In genomic region chr7:45920543-45921380, GRCh38 we compare ENCODE assay signal across 8 cellular contexts. TPM values are rescaled to one million over a fixed set of nuclear protein-coding genes. Genes with fewer than 3 reads are reported as not detected.
DNase-seq lines count a peak whose midpoint lies in the region; ATAC-seq, FAIRE-seq and TF ChIP-seq lines count a peak whose summit lies in the region.

A gene with protein sequence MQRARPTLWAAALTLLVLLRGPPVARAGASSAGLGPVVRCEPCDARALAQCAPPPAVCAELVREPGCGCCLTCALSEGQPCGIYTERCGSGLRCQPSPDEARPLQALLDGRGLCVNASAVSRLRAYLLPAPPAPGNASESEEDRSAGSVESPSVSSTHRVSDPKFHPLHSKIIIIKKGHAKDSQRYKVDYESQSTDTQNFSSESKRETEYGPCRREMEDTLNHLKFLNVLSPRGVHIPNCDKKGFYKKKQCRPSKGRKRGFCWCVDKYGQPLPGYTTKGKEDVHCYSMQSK (minus strand): TSS chr7:45921272. CDS start chr7:45921140, 132 bp downstream.

- H3K4me3 ChIP-seq in BLaER1 = peak within 1 kb of the TSS; percentile 65
- peak within 1 kb of the TSS; percentile 40 for H3K4me3 ChIP-seq in WERI-Rb-1 (ENCODE audit: low read depth, low read length)
- H3K4me3 ChIP-seq in esophagus muscularis mucosa = peak within 1 kb of the TSS; percentile 56 to 65 (median 56)
- H3K4me3 ChIP-seq in mucosa of rectum (ENCODE audit: low read length in 2 of 2) = peak within 1 kb of the TSS; percentile 47 to 68
- peak within 1 kb of the TSS; percentile 56 for H3K4me3 ChIP-seq in urinary bladder (ENCODE audit: low read depth, low read length)

- no peak for TF ChIP-seq EP300 in esophagus muscularis mucosa (IDR thresholded peaks at IDR 0.05)

- no peaks in the 10 kb centered on the region for H3K36me3 ChIP-seq in BLaER1
- no peaks in the 10 kb centered on the region for H3K36me3 ChIP-seq in WERI-Rb-1
- peaks cover 0 to 16% (median 0%) of the 10 kb centered on the region in 4 donors for H3K36me3 ChIP-seq in esophagus muscularis mucosa
- H3K36me3 ChIP-seq in mucosa of rectum (ENCODE audit: control insufficient read depth in 2 of 2, insufficient read depth in 2 of 2, low read length in 2 of 2) = no peaks in the 10 kb centered on the region
- H3K36me3 ChIP-seq in urinary bladder (ENCODE audit: insufficient read depth) = peaks cover 2% of the 10 kb centered on the region

- H4K20me1 ChIP-seq in BLaER1 = peaks cover 8% of the 10 kb centered on the region; the same call in 1 of the 2 replicates

- H3K4me1 ChIP-seq in BLaER1 = peaks cover 27% of the 10 kb centered on the region
- peaks cover 32 to 60% (median 54%) of the 10 kb centered on the region in 4 donors for H3K4me1 ChIP-seq in esophagus muscularis mucosa
- peaks cover 0 to 2% of the 10 kb centered on the region in 2 donors for H3K4me1 ChIP-seq in mucosa of rectum (ENCODE audit: control insufficient read depth in 2 of 2, insufficient read depth in 2 of 2, low read length in 2 of 2)
- H3K4me1 ChIP-seq in urinary bladder (ENCODE audit: insufficient read depth) = no peaks in the 10 kb centered on the region

- no peak for TF ChIP-seq POLR2A in esophagus muscularis mucosa (IDR thresholded peaks at IDR 0.05; ENCODE audit: low read depth)

- H3K9me3 ChIP-seq in BLaER1 = no peaks in the 10 kb centered on the region; the same call in 1 of the 2 replicates
- no peaks in the 10 kb centered on the region for H3K9me3 ChIP-seq in WERI-Rb-1 (ENCODE audit: severe bottlenecking)
- H3K9me3 ChIP-seq in esophagus muscularis mucosa = no peaks in the 10 kb centered on the region
- no peaks in the 10 kb centered on the region for H3K9me3 ChIP-seq in mucosa of rectum (ENCODE audit: control insufficient read depth in 2 of 2, low read length in 2 of 2)

- ATAC-seq in HG03159 (IDR thresholded peaks at IDR 0.05; ENCODE audit: unreplicated experiment) = no peak
- ATAC-seq in GM19467 (IDR thresholded peaks at IDR 0.05; ENCODE audit: unreplicated experiment) = no peak

- H3K27me3 ChIP-seq in BLaER1 (peaks cover 56% of the 10 kb centered on the region), WERI-Rb-1 (ENCODE audit: insufficient read depth, low read depth, severe bottlenecking) (peaks cover 79% of the 10 kb centered on the region), esophagus muscularis mucosa (peaks cover 0 to 72% (median 19%) of the 10 kb centered on the region in 4 donors), mucosa of rectum (ENCODE audit: control insufficient read depth in 2 of 2, insufficient read depth in 2 of 2, low read length in 2 of 2) (peaks cover 43 to 44% of the 10 kb centered on the region in 2 donors)

- H3K27ac ChIP-seq in BLaER1 (no peak within 1 kb of the TSS), WERI-Rb-1 (no peak within 1 kb of the TSS), esophagus muscularis mucosa (replicated peaks in 1 of 4) (peak within 1 kb of the TSS in 2 of 4 donors; percentile 24 to 34), mucosa of rectum (ENCODE audit: low read depth in 2 of 2, low read length in 2 of 2) (peak within 1 kb of the TSS; percentile 16 to 22), urinary bladder (ENCODE audit: low read depth) (no peak within 1 kb of the TSS)

- intact Hi-C loops in esophagus muscularis mucosa (cut with DNase I) = loop anchor here (2.0 kb wide), 1 partner anchor 1168 kb away; no protein-coding TSS in a partner anchor

- peak within 1 kb of the TSS; percentile 85 for H3K4me2 ChIP-seq in BLaER1

- no peak for TF ChIP-seq CTCF in WERI-Rb-1 (IDR thresholded peaks at IDR 0.05; ENCODE audit: low read depth, low read length)
- no peak for TF ChIP-seq CTCF in esophagus muscularis mucosa (IDR thresholded peaks at IDR 0.05)

- peak; percentile 97 for FAIRE-seq in HTR-8/SVneo (lab: Jason Lieb, UNC)

- DNase-seq in HTR-8/SVneo (ENCODE audit: insufficient read length, low spot score) (peak; percentile 48), WERI-Rb-1 (peak; percentile 41), esophagus muscularis mucosa (ENCODE audit: extremely low spot score) (peak; percentile 82)

- no peak within 1 kb of the TSS for H3K9ac ChIP-seq in BLaER1
- H3K9ac ChIP-seq in mucosa of rectum (ENCODE audit: low read depth in 1 of 2, low read length in 2 of 2) = no peak within 1 kb of the TSS

- 4% methylated on average over 8 of the region's 109 CpGs for WGBS in esophagus muscularis mucosa
- WGBS in urinary bladder = under 1% methylated on average over 109 of the region's 109 CpGs

RNA-seq across cellular contexts. Expression of the gene that starts here (rescaled TPM):
- 100 to 1,000 TPM in 2 of 4 donors, 10 to 100 TPM in 2; 60.6 to 187 (median 104) TPM for total RNA-seq in esophagus muscularis mucosa
- total RNA-seq in urinary bladder = 150 TPM
- polyA plus RNA-seq in urinary bladder = 183 TPM

Comparison
In these comparisons a context has a peak if more than half of its experiments do, and no peak if none do; other contexts are left out.
1. H3K27ac ChIP-seq: peak in mucosa of rectum (2 of 2); none in BLaER1 (single experiment), WERI-Rb-1 (single experiment) and urinary bladder (single experiment).
2. Peak in every context shown above with its lines, with median percentiles within 50 percentile points of each other: H3K4me3 ChIP-seq and DNase-seq.